9 cellular contexts compared by ENCODE assay signal in genomic region chr7:23469961-23470250, GRCh38. TPM values are rescaled to one million over a fixed set of nuclear protein-coding genes. Genes with fewer than 3 reads are reported as not detected.
A peak's percentile ranks its signal among the peaks of the same experiment; 100 is the strongest.
DNase-seq lines count a peak whose midpoint lies in the region; TF ChIP-seq lines count a peak whose summit lies in the region.
"Had no signal": no experiment of that assay in that cellular context is flagged by ENCODE, and none has a peak within 500 bp of the region (broad histone marks: within the 10 kb centered on the region; RNA-seq: fewer than 3 reads in every experiment).

No MANE protein-coding gene starts in this region.

- peaks cover 27% of the 10 kb centered on the region for H3K4me1 ChIP-seq in hepatocyte (ENCODE audit: insufficient read depth)
- peaks cover 3% of the 10 kb centered on the region for H3K4me1 ChIP-seq in testis

- 1% methylated on average over 18 of the region's 18 CpGs for WGBS in hepatocyte (ENCODE audit: low lambda C conversion rate, missing lambda C conversion rate)
- 2 to 3% methylated on average over 13 to 18 of the region's 18 CpGs for WGBS in testis, 2 donors

- H3K36me3 ChIP-seq in WERI-Rb-1 (peaks cover 9% of the 10 kb centered on the region), hepatocyte (replicated peaks; ENCODE audit: insufficient read depth, low read depth) (no peaks in the 10 kb centered on the region), testis (ENCODE audit: low read depth, missing control alignments) (no peaks in the 10 kb centered on the region)

- no peak for TF ChIP-seq POLR2A in testis (IDR thresholded peaks at IDR 0.05)

- H3K36me3 Mint-ChIP-seq in activated T-cell treated with anti-CD3 and anti-CD28 coated beads, Interleukin-2, amount 50 U/mL, for 24 hours (ENCODE audit: low read depth) = no peaks in the 10 kb centered on the region

- intact Hi-C loops in testis (cut with DNase I; ENCODE audit: low total_unique reads) = no loop called here

- no peak for DNase-seq in activated T-cell treated with anti-CD3 and anti-CD28 coated beads, Interleukin-2, amount 50 U/mL, for 24 hours
- DNase-seq in activated T-cell treated with anti-CD3 and anti-CD28 coated beads, Interleukin-2, amount 50 U/mL, for 1 hour = no peak
- DNase-seq in WERI-Rb-1 (peak; percentile 23), hepatocyte (ENCODE audit: low spot score) (no peak), testis (no peak), NCI-H1436 (lab: John Stamatoyannopoulos, UW) (no peak), CD1c-positive myeloid dendritic cell (ENCODE audit: extremely low spot score) (no peak), GM13976 (ENCODE audit: low spot score) (no peak)
- DNase-seq: effector CD8-positive, alpha-beta T cell had no signal

- in situ Hi-C loops in GM13976 (cut with MboI; ENCODE audit: low sequenced_read_pairs, unreplicated experiment) = no loop called here

- H3K27me3 Mint-ChIP-seq in activated T-cell treated with anti-CD3 and anti-CD28 coated beads, Interleukin-2, amount 50 U/mL, for 24 hours = peaks cover 80% of the 10 kb centered on the region

- peak overlapping the region; percentile 15 for H2AFZ ChIP-seq in hepatocyte

- H3K27me3 ChIP-seq in WERI-Rb-1 (ENCODE audit: insufficient read depth, low read depth, severe bottlenecking) = no peaks in the 10 kb centered on the region
- no peaks in the 10 kb centered on the region for H3K27me3 ChIP-seq in hepatocyte
- no peaks in the 10 kb centered on the region for H3K27me3 ChIP-seq in testis

- H3K27ac Mint-ChIP-seq in activated T-cell treated with anti-CD3 and anti-CD28 coated beads, Interleukin-2, amount 50 U/mL, for 24 hours = peak overlapping the region; percentile 64

- H3K4me3 ChIP-seq in WERI-Rb-1 (ENCODE audit: low read depth, low read length) = peak overlapping the region; percentile 93
- H3K4me3 ChIP-seq in hepatocyte = peak overlapping the region; percentile 69
- peak overlapping the region; percentile 40 to 43 for H3K4me3 ChIP-seq in testis

- peak overlapping the region; percentile 93 for H3K4me2 ChIP-seq in hepatocyte

- H3K4me1 Mint-ChIP-seq in activated T-cell treated with anti-CD3 and anti-CD28 coated beads, Interleukin-2, amount 50 U/mL, for 24 hours (ENCODE audit: low read depth) = peaks cover 43% of the 10 kb centered on the region

- H3K27ac ChIP-seq in WERI-Rb-1 (peak overlapping the region; percentile 99), hepatocyte (peak overlapping the region; percentile 98), testis (no peak overlapping the region)

- TF ChIP-seq CTCF in WERI-Rb-1 (IDR thresholded peaks at IDR 0.05; ENCODE audit: low read depth, low read length) = no peak
- TF ChIP-seq CTCF in hepatocyte (IDR thresholded peaks at IDR 0.05; ENCODE audit: poor library complexity) = no peak
- no peak for TF ChIP-seq CTCF in testis (IDR thresholded peaks at IDR 0.05)
- TF ChIP-seq CTCF in GM13976 (IDR thresholded peaks at IDR 0.05; ENCODE audit: borderline replicate concordance, control extremely low read depth, extremely low read depth, insufficient read depth, missing control alignments) = no peak

- H4K20me1 ChIP-seq in hepatocyte (ENCODE audit: insufficient read depth, poor library complexity, severe bottlenecking) = peaks cover 15% of the 10 kb centered on the region

- no peaks in the 10 kb centered on the region for H3K9me3 Mint-ChIP-seq in activated T-cell treated with anti-CD3 and anti-CD28 coated beads, Interleukin-2, amount 50 U/mL, for 24 hours

- H3K79me2 ChIP-seq in hepatocyte = peaks cover 59% of the 10 kb centered on the region

- H3K9me2 ChIP-seq in hepatocyte (replicated peaks; ENCODE audit: insufficient read depth) = no peaks in the 10 kb centered on the region

- H3K4me3 Mint-ChIP-seq in activated T-cell treated with anti-CD3 and anti-CD28 coated beads, Interleukin-2, amount 50 U/mL, for 24 hours = peak overlapping the region; percentile 75

- no peaks in the 10 kb centered on the region for H3K9me3 ChIP-seq in WERI-Rb-1 (ENCODE audit: severe bottlenecking)
- H3K9me3 ChIP-seq in hepatocyte (ENCODE audit: low read depth) = no peaks in the 10 kb centered on the region
- no peaks in the 10 kb centered on the region for H3K9me3 ChIP-seq in testis

RNA-seq across cellular contexts. Expression of gene IGF2BP3, which starts 0.4 kb away (rescaled TPM):
- total RNA-seq in hepatocyte = 73.1 and 75.7 TPM in 2 replicates
- polyA plus RNA-seq in hepatocyte = 28.9 and 31.1 TPM in 2 replicates
- total RNA-seq in testis = 10 to 100 TPM; 20.1 to 36.0 TPM
- polyA plus RNA-seq in testis (ENCODE audit: insufficient read depth, low read depth, low replicate concordance) = 17.8 TPM

Comparison
In these comparisons a context has a peak if more than half of its experiments do, and no peak if none do; other contexts are left out.
1. H3K27ac ChIP-seq: peak in WERI-Rb-1 (single experiment) and hepatocyte (single experiment); none in testis (0 of 2).
2. H3K4me3 ChIP-seq: peak in every context shown above with its lines; median percentile 93 in WERI-Rb-1; 69 in hepatocyte; 42 in testis.